In genomic region chr15:44712108-44713005, GRCh38 we compare ENCODE assay signal across 8 cellular contexts. TPM values are rescaled to one million over a fixed set of nuclear protein-coding genes. Genes with fewer than 3 reads are reported as not detected.
DNase-seq lines count a peak whose midpoint lies in the region; ATAC-seq lines count a peak whose summit lies in the region.

No MANE protein-coding gene starts in this region.

- H3K27me3 ChIP-seq in HUES64 (ENCODE audit: insufficient read depth, low read length) = peaks cover 16% of the 10 kb centered on the region
- H3K27me3 ChIP-seq in SJCRH30 = no peaks in the 10 kb centered on the region
- no peaks in the 10 kb centered on the region for H3K27me3 ChIP-seq in aorta (ENCODE audit: control insufficient read depth in 1 of 2, insufficient read depth in 2 of 2, low read length in 1 of 2)

- peak; percentile 84 for ATAC-seq in aorta (ENCODE audit: low FRiP score)

- H3K9ac ChIP-seq in ES-I3 (ENCODE audit: low read depth, low read length) (peak overlapping the region; percentile 95), HUES64 (ENCODE audit: low read depth, low read length) (no peak overlapping the region; the same call in 1 of the 2 replicates)

- H3K27me3 Mint-ChIP-seq in activated naive CD8-positive, alpha-beta T cell treated with anti-CD3 and anti-CD28 coated beads for 36 hours = peaks cover 25% of the 10 kb centered on the region

- peaks cover 3% of the 10 kb centered on the region for H3K9me3 Mint-ChIP-seq in activated naive CD8-positive, alpha-beta T cell treated with anti-CD3 and anti-CD28 coated beads for 36 hours

- peak overlapping the region; percentile 98 for H3K4me3 Mint-ChIP-seq in activated naive CD8-positive, alpha-beta T cell treated with anti-CD3 and anti-CD28 coated beads for 36 hours

- peaks cover 80% of the 10 kb centered on the region for H3K36me3 Mint-ChIP-seq in activated naive CD8-positive, alpha-beta T cell treated with anti-CD3 and anti-CD28 coated beads for 36 hours

- H3K36me3 ChIP-seq in ES-I3 (ENCODE audit: insufficient read depth, low read length) (peaks cover 7% of the 10 kb centered on the region; the same call in 1 of the 2 replicates), HUES64 (ENCODE audit: insufficient read depth, low read length) (peaks cover 20% of the 10 kb centered on the region), SJCRH30 (peaks cover 25% of the 10 kb centered on the region), aorta (ENCODE audit: control insufficient read depth in 1 of 2, insufficient read depth in 2 of 2, low read length in 1 of 2) (peaks cover 0 to 9% of the 10 kb centered on the region in 2 donors)

- peaks cover 59% of the 10 kb centered on the region for H3K4me1 Mint-ChIP-seq in activated naive CD8-positive, alpha-beta T cell treated with anti-CD3 and anti-CD28 coated beads for 36 hours

- H3K4me3 ChIP-seq in HUES64 (ENCODE audit: low read length) = peak overlapping the region; percentile 81
- peak overlapping the region; percentile 87 for H3K4me3 ChIP-seq in SJCRH30
- H3K4me3 ChIP-seq in aorta (ENCODE audit: low read length in 2 of 2) = peak overlapping the region; percentile 77 to 96

- WGBS in HUES64 = 59% methylated on average over 35 of the region's 35 CpGs
- 8 to 11% methylated on average over 35 of the region's 35 CpGs for WGBS in aorta, 2 donors

- H3K4me1 ChIP-seq in ES-I3 (ENCODE audit: insufficient read depth, low read length) (no peaks in the 10 kb centered on the region), HUES64 (ENCODE audit: insufficient read depth, low read length) (no peaks in the 10 kb centered on the region), SJCRH30 (0 out of 2 replicates have a peak, but pooled peaks cover 6% of the 10 kb centered on the region), aorta (ENCODE audit: control insufficient read depth in 1 of 2, insufficient read depth in 2 of 2, low read length in 2 of 2) (peaks cover 0 to 1% of the 10 kb centered on the region in 2 donors)

- H3K27ac ChIP-seq in HUES64 (ENCODE audit: low read depth, low read length) = no peak overlapping the region
- peak overlapping the region; percentile 79 for H3K27ac ChIP-seq in SJCRH30
- H3K27ac ChIP-seq in aorta (ENCODE audit: low read depth in 1 of 2, low read length in 2 of 2) = peak overlapping the region in 1 of 2 donors; percentile 99

- peak overlapping the region; percentile 100 for H3K27ac Mint-ChIP-seq in activated naive CD8-positive, alpha-beta T cell treated with anti-CD3 and anti-CD28 coated beads for 36 hours

- H3K9me3 ChIP-seq in ES-I3 (ENCODE audit: control insufficient read depth, insufficient read depth, low read length) (no peaks in the 10 kb centered on the region), HUES64 (ENCODE audit: insufficient read depth, low read depth, low read length) (no peaks in the 10 kb centered on the region), SJCRH30 (replicated peaks) (no peaks in the 10 kb centered on the region), aorta (ENCODE audit: control insufficient read depth, low read length) (no peaks in the 10 kb centered on the region)

- intact Hi-C loops in aorta (cut with DNase I) = loop anchor here (5.0 kb wide), 1 partner anchor 50 kb away; the partner anchor contains the start of gene SPG11 (in 2 of the 2)

- DNase-seq in SJCRH30 (peak; percentile 66 to 77), glomerular visceral epithelial cell (ENCODE audit: extremely low spot score) (peak; percentile 83), nucleus accumbens (lab: John Stamatoyannopoulos, UW) (peak in 38 of 56 donors; percentile 5 to 60 (median 22)), aorta (peak; percentile 77 to 83), cerebellum (ENCODE audit: low spot score) (no peak)
- DNase-seq in activated naive CD8-positive, alpha-beta T cell treated with anti-CD3 and anti-CD28 coated beads for 36 hours = peak; percentile 67

RNA-seq across cellular contexts. Expression of gene B2M, which starts 1.0 kb away (rescaled TPM):
- 79.3 TPM for polyA plus RNA-seq in HUES64 (2013, experiment 1 of 2)
- polyA plus RNA-seq in HUES64 (2013, experiment 2 of 2) = 87.9 TPM
- total RNA-seq in SJCRH30 (2014; rRNA removed; shearing (Covaris generic)) = 729 and 792 TPM in 2 replicates
- 1,000 to 10,000 TPM; 3,772 to 3,785 TPM for total RNA-seq in activated naive CD8-positive, alpha-beta T cell treated with anti-CD3 and anti-CD28 coated beads for 36 hours
- 1,000 to 10,000 TPM; 2,130 to 2,403 TPM for total RNA-seq in aorta
- polyA plus RNA-seq in aorta = 1,000 to 10,000 TPM; 3,644 to 4,026 TPM
- 210 TPM for total RNA-seq in cerebellum

RNA-seq across cellular contexts. Expression of gene PATL2, which starts 1.2 kb away (rescaled TPM):
- not detected for polyA plus RNA-seq in HUES64 (2013, experiment 1 of 2)
- polyA plus RNA-seq in HUES64 (2013, experiment 2 of 2) = not detected
- 0.20 TPM in 1 of 2 replicates, not detected in the other for total RNA-seq in SJCRH30 (2014; rRNA removed; shearing (Covaris generic))
- total RNA-seq in activated naive CD8-positive, alpha-beta T cell treated with anti-CD3 and anti-CD28 coated beads for 36 hours = 1 to 10 TPM; 7.0 to 8.6 TPM
- total RNA-seq in aorta (1 to 10 TPM; 1.3 to 2.2 TPM), cerebellum (1.1 TPM)
- under 1 TPM in 1 of 2 donors, not detected in 1; 0.23 TPM for polyA plus RNA-seq in aorta

RNA-seq across cellular contexts. Expression of gene TRIM69, which starts 24.0 kb away (rescaled TPM):
- 2.8 TPM for polyA plus RNA-seq in HUES64 (2013, experiment 1 of 2)
- polyA plus RNA-seq in HUES64 (2013, experiment 2 of 2) = 4.6 TPM
- total RNA-seq in SJCRH30 (2014; rRNA removed; shearing (Covaris generic)) = 13.9 and 15.7 TPM in 2 replicates
- total RNA-seq in activated naive CD8-positive, alpha-beta T cell treated with anti-CD3 and anti-CD28 coated beads for 36 hours = 10 to 100 TPM; 70.6 to 71.0 TPM
- total RNA-seq in aorta (10 to 100 TPM; 16.3 to 28.6 TPM), cerebellum (34.3 TPM)
- polyA plus RNA-seq in aorta = 10 to 100 TPM; 15.0 to 15.2 TPM

RNA-seq across cellular contexts. Expression of gene SPG11, which starts 48.9 kb away (rescaled TPM):
- polyA plus RNA-seq in HUES64 (2013, experiment 1 of 2) = 20.0 TPM
- polyA plus RNA-seq in HUES64 (2013, experiment 2 of 2) = 23.7 TPM
- 29.3 and 41.2 TPM in 2 replicates for total RNA-seq in SJCRH30 (2014; rRNA removed; shearing (Covaris generic))
- 10 to 100 TPM; 47.6 to 51.5 TPM for total RNA-seq in activated naive CD8-positive, alpha-beta T cell treated with anti-CD3 and anti-CD28 coated beads for 36 hours
- 10 to 100 TPM; 61.1 to 96.3 TPM for total RNA-seq in aorta
- 10 to 100 TPM in 1 of 2 donors, 1 to 10 TPM in 1; 8.3 to 25.9 TPM for polyA plus RNA-seq in aorta
- 116 TPM for total RNA-seq in cerebellum
